In the genomic region with DNA sequence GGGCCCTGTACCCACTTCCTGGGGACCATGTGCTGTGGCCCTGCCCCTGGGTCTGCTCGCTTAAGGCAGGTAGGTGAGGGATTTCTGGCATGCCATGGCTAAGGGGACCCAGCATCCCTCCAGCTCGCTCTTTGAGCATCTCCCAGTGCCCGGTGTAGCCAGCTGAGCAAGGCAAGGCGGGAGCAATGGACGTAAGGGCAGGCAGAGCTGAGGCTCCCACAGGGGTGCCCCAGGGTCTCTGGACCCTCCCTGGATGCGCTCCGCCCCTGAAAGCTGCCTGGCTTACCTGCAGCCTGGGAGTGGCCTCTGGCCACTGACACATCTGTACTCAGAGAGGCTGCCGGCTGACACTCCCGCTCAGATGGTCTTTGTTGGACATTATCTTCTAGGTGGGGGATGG, we compare ENCODE assay signal across 3 cellular contexts.
TF ChIP-seq lines count a peak whose summit lies in the region.

No MANE protein-coding gene starts in this region.

TF ChIP-seq in GM12891, 5 proteins besides CTCF, POLR2A, EP300 and RAD21:
- TF ChIP-seq SPI1 (IDR thresholded peaks at IDR 0.05; ENCODE audit: low read depth, low read length), result no peak
- TF ChIP-seq TAF1 (IDR thresholded peaks at IDR 0.05; ENCODE audit: low read depth, low read length), result no peak
- no peak for TF ChIP-seq POLR2AphosphoS5 (IDR thresholded peaks at IDR 0.05; ENCODE audit: low read depth, low read length)
- TF ChIP-seq PAX5 (IDR thresholded peaks at IDR 0.05; ENCODE audit: insufficient read depth, low read length, severe bottlenecking), result no peak
- no peak for TF ChIP-seq POU2F2 (IDR thresholded peaks at IDR 0.05; ENCODE audit: low read depth, low read length)

TF ChIP-seq in IMR-90, 13 proteins besides CTCF, POLR2A, EP300 and RAD21:
- TF ChIP-seq FOS (IDR thresholded peaks at IDR 0.05; ENCODE audit: low read depth, low read length) (no peak), CHD1 (IDR thresholded peaks at IDR 0.05; ENCODE audit: low read depth, low read length) (no peak), RFX5 (IDR thresholded peaks at IDR 0.05; ENCODE audit: low read depth, low read length) (no peak), SMC3 (IDR thresholded peaks at IDR 0.05; ENCODE audit: low read depth, low read length) (no peak), MAZ (IDR thresholded peaks at IDR 0.05; ENCODE audit: borderline replicate concordance, low read depth, low read length) (no peak), MAFK (IDR thresholded peaks at IDR 0.05; ENCODE audit: low read depth, low read length) (no peak)
- TF ChIP-seq, protein P1, sequence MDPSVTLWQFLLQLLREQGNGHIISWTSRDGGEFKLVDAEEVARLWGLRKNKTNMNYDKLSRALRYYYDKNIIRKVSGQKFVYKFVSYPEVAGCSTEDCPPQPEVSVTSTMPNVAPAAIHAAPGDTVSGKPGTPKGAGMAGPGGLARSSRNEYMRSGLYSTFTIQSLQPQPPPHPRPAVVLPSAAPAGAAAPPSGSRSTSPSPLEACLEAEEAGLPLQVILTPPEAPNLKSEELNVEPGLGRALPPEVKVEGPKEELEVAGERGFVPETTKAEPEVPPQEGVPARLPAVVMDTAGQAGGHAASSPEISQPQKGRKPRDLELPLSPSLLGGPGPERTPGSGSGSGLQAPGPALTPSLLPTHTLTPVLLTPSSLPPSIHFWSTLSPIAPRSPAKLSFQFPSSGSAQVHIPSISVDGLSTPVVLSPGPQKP (IDR thresholded peaks at IDR 0.05; ENCODE audit: borderline replicate concordance, low read depth, low read length), result no peak
- TF ChIP-seq, protein P2, sequence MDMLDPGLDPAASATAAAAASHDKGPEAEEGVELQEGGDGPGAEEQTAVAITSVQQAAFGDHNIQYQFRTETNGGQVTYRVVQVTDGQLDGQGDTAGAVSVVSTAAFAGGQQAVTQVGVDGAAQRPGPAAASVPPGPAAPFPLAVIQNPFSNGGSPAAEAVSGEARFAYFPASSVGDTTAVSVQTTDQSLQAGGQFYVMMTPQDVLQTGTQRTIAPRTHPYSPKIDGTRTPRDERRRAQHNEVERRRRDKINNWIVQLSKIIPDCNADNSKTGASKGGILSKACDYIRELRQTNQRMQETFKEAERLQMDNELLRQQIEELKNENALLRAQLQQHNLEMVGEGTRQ (IDR thresholded peaks at IDR 0.05; ENCODE audit: low read depth, low read length), result no peak

TF ChIP-seq in H1, 55 proteins besides CTCF, POLR2A, EP300 and RAD21:
- TF ChIP-seq SIRT6 (IDR thresholded peaks at IDR 0.05; ENCODE audit: low read length) (no peak), TAF7 (optimal IDR thresholded peaks at IDR 0.05; ENCODE audit: borderline replicate concordance, low read depth, low read length) (no peak), TBP (IDR thresholded peaks at IDR 0.05; ENCODE audit: low read depth, low read length) (no peak), SP2 (IDR thresholded peaks at IDR 0.05; ENCODE audit: low read length) (no peak), POU5F1 (IDR thresholded peaks at IDR 0.05; ENCODE audit: low read depth, low read length) (no peak), ASH2L (IDR thresholded peaks at IDR 0.05; ENCODE audit: low read length) (no peak), CBX8 (IDR thresholded peaks at IDR 0.05; ENCODE audit: borderline replicate concordance, low read depth, low read length) (no peak), BACH1 (IDR thresholded peaks at IDR 0.05; ENCODE audit: low read length) (no peak), GTF2F1 (IDR thresholded peaks at IDR 0.05; ENCODE audit: borderline replicate concordance, low read depth, low read length) (no peak), SP1 (IDR thresholded peaks at IDR 0.05; ENCODE audit: low read depth, low read length) (no peak), TEAD4 (IDR thresholded peaks at IDR 0.05; ENCODE audit: low read depth, low read length) (no peak), JUN (IDR thresholded peaks at IDR 0.05; ENCODE audit: low read depth, low read length) (no peak)
- TF ChIP-seq, protein P3, sequence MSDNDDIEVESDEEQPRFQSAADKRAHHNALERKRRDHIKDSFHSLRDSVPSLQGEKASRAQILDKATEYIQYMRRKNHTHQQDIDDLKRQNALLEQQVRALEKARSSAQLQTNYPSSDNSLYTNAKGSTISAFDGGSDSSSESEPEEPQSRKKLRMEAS (IDR thresholded peaks at IDR 0.05), result no peak
TF ChIP-seq in H1: peak in this region for 0.
